In genomic region chr6:155695495-155695894, GRCh38 we compare ENCODE assay signal across 38 cellular contexts.
"Had no signal": no experiment of that assay in that cellular context is flagged by ENCODE, and none has a peak within 500 bp of the region (broad histone marks: within the 10 kb centered on the region; RNA-seq: fewer than 3 reads in every experiment).

No MANE protein-coding gene starts in this region.

- H3K27me3 ChIP-seq: ascending aorta, cardiac muscle cell had no signal

- H3K27ac Mint-ChIP-seq: activated CD4-positive, alpha-beta memory T cell treated with anti-CD3 and anti-CD28 coated beads, Interleukin-2, amount 10 ng/mL, durations not matched to agents 7 days and 5 days; activated CD4-positive, alpha-beta T cell treated with anti-CD3 and anti-CD28 coated beads for 36 hours; activated CD4-positive, alpha-beta T cell treated with anti-CD3 and anti-CD28 coated beads, Interleukin-2, amount 10 ng/mL, durations not matched to agents 7 days and 5 days; activated CD8-positive, alpha-beta memory T cell treated with anti-CD3 and anti-CD28 coated beads, Interleukin-2, amount 10 ng/mL, durations not matched to agents 7 days and 5 days; activated CD8-positive, alpha-beta T cell treated with anti-CD3 and anti-CD28 coated beads, Interleukin-2, amount 10 ng/mL, durations not matched to agents 7 days and 5 days; activated naive CD4-positive, alpha-beta T cell treated with anti-CD3 and anti-CD28 coated beads, Interleukin-2, amount 50 U/mL, for 24 hours; activated naive CD8-positive, alpha-beta T cell; activated naive CD8-positive, alpha-beta T cell treated with anti-CD3 and anti-CD28 coated beads, Interleukin-2, amount 10 ng/mL, durations not matched to agents 7 days and 5 days; activated naive CD8-positive, alpha-beta T cell treated with anti-CD3 and anti-CD28 coated beads, Interleukin-2, amount 50 U/mL, for 24 hours; activated T-cell treated with anti-CD3 and anti-CD28 coated beads, Interleukin-2, amount 50 U/mL, for 24 hours; activated T-helper 2 cell treated with anti-CD3 and anti-CD28 coated beads, Interferon-gamma antibody, Interleukin-2, Interleukin-4, amounts not matched to agents 10 μg/mL and 5 μg/mL and 100 μg/mL, durations not matched to agents 14 hours and 24 hours and 36 hours; brain; T-helper 1 cell treated with Interleukin-12 subunit alpha and Interleukin-12 subunit beta and Interleukin-4 antibody, amounts not matched to agents 30 μg/mL and 1 μg/mL, for 36 hours; T-helper 2 cell treated with Interferon-gamma antibody and Interleukin-4, amounts not matched to agents 5 μg/mL and 100 μg/mL, for 36 hours; WTC11 had no signal

- H3K4me1 ChIP-seq: ascending aorta had no signal

- H3K27me3 Mint-ChIP-seq: activated CD4-positive, alpha-beta memory T cell treated with anti-CD3 and anti-CD28 coated beads, Interleukin-2, amount 10 ng/mL, durations not matched to agents 7 days and 5 days; activated CD4-positive, alpha-beta T cell treated with anti-CD3 and anti-CD28 coated beads for 36 hours; activated CD4-positive, alpha-beta T cell treated with anti-CD3 and anti-CD28 coated beads, Interleukin-2, amount 10 ng/mL, durations not matched to agents 7 days and 5 days; activated CD8-positive, alpha-beta memory T cell treated with anti-CD3 and anti-CD28 coated beads, Interleukin-2, amount 10 ng/mL, durations not matched to agents 7 days and 5 days; activated naive CD4-positive, alpha-beta T cell treated with anti-CD3 and anti-CD28 coated beads, Interleukin-2, amount 10 ng/mL, durations not matched to agents 7 days and 5 days; activated naive CD8-positive, alpha-beta T cell; activated naive CD8-positive, alpha-beta T cell treated with anti-CD3 and anti-CD28 coated beads, Interleukin-2, amount 50 U/mL, for 24 hours; activated T-cell treated with anti-CD3 and anti-CD28 coated beads, Interleukin-2, amount 50 U/mL, for 24 hours; central memory CD8-positive, alpha-beta T cell had no signal

- H3K4me3 Mint-ChIP-seq: activated CD4-positive, alpha-beta memory T cell treated with anti-CD3 and anti-CD28 coated beads, Interleukin-2, amount 10 ng/mL, durations not matched to agents 7 days and 5 days; activated CD4-positive, alpha-beta T cell treated with anti-CD3 and anti-CD28 coated beads for 36 hours; activated CD4-positive, alpha-beta T cell treated with anti-CD3 and anti-CD28 coated beads, Interleukin-2, amount 10 ng/mL, durations not matched to agents 7 days and 5 days; activated CD8-positive, alpha-beta memory T cell treated with anti-CD3 and anti-CD28 coated beads, Interleukin-2, amount 10 ng/mL, durations not matched to agents 7 days and 5 days; activated CD8-positive, alpha-beta T cell treated with anti-CD3 and anti-CD28 coated beads, Interleukin-2, amount 10 ng/mL, durations not matched to agents 7 days and 5 days; activated naive CD4-positive, alpha-beta T cell treated with anti-CD3 and anti-CD28 coated beads, Interleukin-2, amount 10 ng/mL, durations not matched to agents 7 days and 5 days; activated naive CD4-positive, alpha-beta T cell treated with anti-CD3 and anti-CD28 coated beads, Interleukin-2, amount 50 U/mL, for 24 hours; activated naive CD8-positive, alpha-beta T cell; activated naive CD8-positive, alpha-beta T cell treated with anti-CD3 and anti-CD28 coated beads, Interleukin-2, amount 10 ng/mL, durations not matched to agents 7 days and 5 days; activated naive CD8-positive, alpha-beta T cell treated with anti-CD3 and anti-CD28 coated beads, Interleukin-2, amount 50 U/mL, for 24 hours; activated T-cell treated with anti-CD3 and anti-CD28 coated beads, Interleukin-2, amount 50 U/mL, for 24 hours; brain; central memory CD8-positive, alpha-beta T cell; T-helper 1 cell treated with Interleukin-12 subunit alpha and Interleukin-12 subunit beta and Interleukin-4 antibody, amounts not matched to agents 30 μg/mL and 1 μg/mL, for 36 hours; T-helper 2 cell treated with Interferon-gamma antibody and Interleukin-4, amounts not matched to agents 5 μg/mL and 100 μg/mL, for 36 hours; WTC11 had no signal

- H3K4me1 Mint-ChIP-seq: activated CD4-positive, alpha-beta memory T cell treated with anti-CD3 and anti-CD28 coated beads, Interleukin-2, amount 10 ng/mL, durations not matched to agents 7 days and 5 days; activated CD4-positive, alpha-beta T cell treated with anti-CD3 and anti-CD28 coated beads for 36 hours; activated CD4-positive, alpha-beta T cell treated with anti-CD3 and anti-CD28 coated beads, Interleukin-2, amount 10 ng/mL, durations not matched to agents 7 days and 5 days; activated CD8-positive, alpha-beta memory T cell treated with anti-CD3 and anti-CD28 coated beads, Interleukin-2, amount 10 ng/mL, durations not matched to agents 7 days and 5 days; activated naive CD4-positive, alpha-beta T cell treated with anti-CD3 and anti-CD28 coated beads, Interleukin-2, amount 10 ng/mL, durations not matched to agents 7 days and 5 days; activated naive CD4-positive, alpha-beta T cell treated with anti-CD3 and anti-CD28 coated beads, Interleukin-2, amount 50 U/mL, for 24 hours; activated naive CD8-positive, alpha-beta T cell treated with anti-CD3 and anti-CD28 coated beads, Interleukin-2, amount 10 ng/mL, durations not matched to agents 7 days and 5 days; activated naive CD8-positive, alpha-beta T cell treated with anti-CD3 and anti-CD28 coated beads, Interleukin-2, amount 50 U/mL, for 24 hours; central memory CD8-positive, alpha-beta T cell; WTC11 had no signal

- H3K36me3 Mint-ChIP-seq: activated CD8-positive, alpha-beta memory T cell treated with anti-CD3 and anti-CD28 coated beads, Interleukin-2, amount 10 ng/mL, durations not matched to agents 7 days and 5 days; activated naive CD4-positive, alpha-beta T cell treated with anti-CD3 and anti-CD28 coated beads, Interleukin-2, amount 10 ng/mL, durations not matched to agents 7 days and 5 days; activated naive CD4-positive, alpha-beta T cell treated with anti-CD3 and anti-CD28 coated beads, Interleukin-2, amount 50 U/mL, for 24 hours; activated naive CD8-positive, alpha-beta T cell; activated naive CD8-positive, alpha-beta T cell treated with anti-CD3 and anti-CD28 coated beads, Interleukin-2, amount 10 ng/mL, durations not matched to agents 7 days and 5 days; brain; WTC11 had no signal

- DNase-seq: activated CD4-positive, alpha-beta memory T cell treated with anti-CD3 and anti-CD28 coated beads, Interleukin-2, amount 10 ng/mL, durations not matched to agents 7 days and 5 days; activated CD4-positive, alpha-beta T cell treated with anti-CD3 and anti-CD28 coated beads for 1 hour; activated CD4-positive, alpha-beta T cell treated with anti-CD3 and anti-CD28 coated beads for 36 hours; activated CD4-positive, alpha-beta T cell treated with anti-CD3 and anti-CD28 coated beads for 48 hours; activated CD4-positive, alpha-beta T cell treated with anti-CD3 and anti-CD28 coated beads, Interleukin-2, amount 10 ng/mL, durations not matched to agents 7 days and 5 days; activated CD4-positive, alpha-beta T cell treated with anti-CD3 and anti-CD28 coated beads, Interleukin-2, amount 50 U/mL, for 48 hours; activated CD4-positive, CD25-positive, alpha-beta regulatory T cell; activated CD8-positive, alpha-beta memory T cell treated with anti-CD3 and anti-CD28 coated beads for 24 hours; activated CD8-positive, alpha-beta memory T cell treated with anti-CD3 and anti-CD28 coated beads, Interleukin-2, amount 10 ng/mL, durations not matched to agents 7 days and 5 days; activated CD8-positive, alpha-beta memory T cell treated with anti-CD3 and anti-CD28 coated beads, Interleukin-2, amount 50 U/mL, for 48 hours; activated CD8-positive, alpha-beta T cell treated with anti-CD3 and anti-CD28 coated beads, Interleukin-2, amount 10 ng/mL, durations not matched to agents 7 days and 5 days; activated effector memory CD4-positive, alpha-beta T cell treated with Interleukin-2 at 50 U/mL for 16 hours; activated gamma-delta T cell; activated naive CD4-positive, alpha-beta T cell treated with anti-CD3 and anti-CD28 coated beads, Interleukin-2, amount 10 ng/mL, durations not matched to agents 7 days and 5 days; activated naive CD4-positive, alpha-beta T cell treated with Interleukin-2 at 50 U/mL for 16 hours; activated naive CD8-positive, alpha-beta T cell treated with anti-CD3 and anti-CD28 coated beads, Interleukin-2, amount 10 ng/mL, durations not matched to agents 7 days and 5 days; activated naive CD8-positive, alpha-beta T cell treated with anti-CD3 and anti-CD28 coated beads, Interleukin-2, amount 50 U/mL, for 24 hours; activated T-cell treated with anti-CD3 and anti-CD28 coated beads, Interleukin-2, amount 50 U/mL, for 24 hours; activated T-cell treated with anti-CD3 and anti-CD28 coated beads, Interleukin-2, amount 50 U/mL, for 48 hours; amygdala; anterior cingulate cortex; caudate nucleus; cerebellar nuclear complex; T-helper 1 cell; T-helper 2 cell; T-helper 9 cell; WERI-Rb-1 had no signal

- H3K9me3 Mint-ChIP-seq: activated CD4-positive, alpha-beta memory T cell treated with anti-CD3 and anti-CD28 coated beads, Interleukin-2, amount 10 ng/mL, durations not matched to agents 7 days and 5 days; activated CD4-positive, alpha-beta T cell treated with anti-CD3 and anti-CD28 coated beads, Interleukin-2, amount 10 ng/mL, durations not matched to agents 7 days and 5 days; activated naive CD4-positive, alpha-beta T cell treated with anti-CD3 and anti-CD28 coated beads, Interleukin-2, amount 10 ng/mL, durations not matched to agents 7 days and 5 days; activated naive CD4-positive, alpha-beta T cell treated with anti-CD3 and anti-CD28 coated beads, Interleukin-2, amount 50 U/mL, for 24 hours; activated naive CD8-positive, alpha-beta T cell treated with anti-CD3 and anti-CD28 coated beads, Interleukin-2, amount 10 ng/mL, durations not matched to agents 7 days and 5 days; activated naive CD8-positive, alpha-beta T cell treated with anti-CD3 and anti-CD28 coated beads, Interleukin-2, amount 50 U/mL, for 24 hours; activated T-cell treated with anti-CD3 and anti-CD28 coated beads, Interleukin-2, amount 50 U/mL, for 24 hours; activated T-helper 2 cell treated with anti-CD3 and anti-CD28 coated beads, Interferon-gamma antibody, Interleukin-2, Interleukin-4, amounts not matched to agents 10 μg/mL and 5 μg/mL and 100 μg/mL, durations not matched to agents 14 hours and 24 hours and 36 hours; brain; central memory CD8-positive, alpha-beta T cell; T-helper 1 cell treated with Interleukin-12 subunit alpha and Interleukin-12 subunit beta and Interleukin-4 antibody, amounts not matched to agents 30 μg/mL and 1 μg/mL, for 36 hours; T-helper 2 cell treated with Interferon-gamma antibody and Interleukin-4, amounts not matched to agents 5 μg/mL and 100 μg/mL, for 36 hours; WTC11 had no signal

- H3K27ac ChIP-seq: ascending aorta, cardiac muscle cell, WERI-Rb-1 had no signal

- H3K4me3 ChIP-seq: ascending aorta, cardiac muscle cell had no signal

- H3K9me3 ChIP-seq: ascending aorta had no signal

- ATAC-seq: activated CD4-positive, alpha-beta T cell treated with anti-CD3 and anti-CD28 coated beads for 36 hours; activated CD4-positive, CD25-positive, alpha-beta regulatory T cell treated with anti-CD3 and anti-CD28 coated beads, Interleukin-2, amount 50 U/mL, for 24 hours; activated CD8-positive, alpha-beta memory T cell treated with anti-CD3 and anti-CD28 coated beads, Interleukin-2, amount 10 ng/mL, durations not matched to agents 7 days and 5 days; activated CD8-positive, alpha-beta T cell treated with anti-CD3 and anti-CD28 coated beads, Interleukin-2, amount 10 ng/mL, durations not matched to agents 7 days and 5 days; activated naive CD8-positive, alpha-beta T cell treated with anti-CD3 and anti-CD28 coated beads, Interleukin-2, amount 50 U/mL, for 24 hours; WTC11 had no signal

- H3K36me3 ChIP-seq: ascending aorta, cardiac muscle cell, WERI-Rb-1 had no signal
